20 cellular contexts compared by ENCODE assay signal in the genomic region with DNA sequence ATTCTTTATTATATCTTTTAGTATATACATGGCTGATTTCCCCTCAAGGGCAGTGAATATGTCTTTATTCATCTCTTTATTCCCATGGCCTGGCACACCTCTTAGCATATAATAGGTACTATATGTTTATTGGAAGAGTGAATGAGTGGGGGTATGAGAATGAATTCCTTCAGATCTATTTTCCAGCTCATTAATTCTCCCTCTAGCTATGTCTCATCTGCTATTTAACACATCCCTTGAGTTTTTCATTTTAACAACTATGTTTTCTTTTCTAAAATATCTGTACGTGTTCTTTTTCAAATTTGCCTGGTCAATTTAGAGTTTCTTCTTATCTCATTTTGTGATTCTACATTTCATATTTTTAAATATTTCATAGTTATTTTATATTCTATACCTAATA. TPM values are rescaled to one million over a fixed set of nuclear protein-coding genes. Genes with fewer than 3 reads are reported as not detected.
DNase-seq lines count a peak whose midpoint lies in the region; ATAC-seq, FAIRE-seq and TF ChIP-seq lines count a peak whose summit lies in the region.
"Had no signal": no experiment of that assay in that cellular context is flagged by ENCODE, and none has a peak within 500 bp of the region (broad histone marks: within the 10 kb centered on the region; RNA-seq: fewer than 3 reads in every experiment).

No MANE protein-coding gene starts in this region.

- TF ChIP-seq CTCF in left ventricle myocardium inferior (IDR thresholded peaks at IDR 0.05; ENCODE audit: borderline replicate concordance) (no peak), HEK293 (tag by site-specific recombination; IDR thresholded peaks at IDR 0.05) (no peak), Panc1 (IDR thresholded peaks at IDR 0.05) (no peak)

- peak overlapping the region; percentile 83 for H3K27ac ChIP-seq in left ventricle myocardium inferior (replicated peaks)
- H3K27ac ChIP-seq in HEK293 (ENCODE audit: extremely low read depth, low read depth, low read length) = no peak overlapping the region
- no peak overlapping the region for H3K27ac ChIP-seq in Panc1 (ENCODE audit: low read length)
- H3K27ac ChIP-seq: A549 had no signal

- in situ Hi-C loops in Panc1 (cut with HindIII; ENCODE audit: low pct_unique_long_range_greater_than_20kb, low sequenced_read_pairs) = no loop called here

- DNase-seq in left ventricle myocardium inferior (no peak), Right ventricle myocardium inferior (ENCODE audit: missing footprints) (no peak), Panc1 (ENCODE audit: low read depth, low spot score) (no peak), amygdala (lab: John Stamatoyannopoulos, UW) (no peak)
- DNase-seq: 8988T; C1 segment of cervical spinal cord; Calu3; CD4-positive, alpha-beta memory T cell; COR-L47; DMS53; DMS79 treated with DMSO at 0.1 percent for 48 hours; GF-D8; GOT3; HCEC 1CT had no signal

- FAIRE-seq in islet of Langerhans (lab: Jason Lieb, UNC) = peak; percentile 78
- FAIRE-seq: A549, GM12892 had no signal

- H3K36me3 ChIP-seq in left ventricle myocardium inferior (peaks cover 85% of the 10 kb centered on the region), HEK293 (ENCODE audit: control insufficient read depth in 2 of 2, insufficient read depth in 1 of 2, low read length in 2 of 2) (peaks cover 8 to 69% of the 10 kb centered on the region in 2 experiments), Panc1 (ENCODE audit: control insufficient read depth, insufficient read depth, low read length) (peaks cover 27% of the 10 kb centered on the region)

- H3K4me3 ChIP-seq in left ventricle myocardium inferior (no peak overlapping the region), HEK293 (ENCODE audit: low read depth, low read length) (no peak overlapping the region), Panc1 (ENCODE audit: low read depth in 2 of 2, low read length in 2 of 2) (no peak overlapping the region)
- H3K4me3 ChIP-seq: A549 had no signal

- TSS peak; percentile 18 for BruUV-seq in Panc1 (replicated peaks; lab: Mats Ljungman, UMichigan)

- POLR2A ChIA-PET in HEK293 (lab: Yijun Ruan, JAX) = no interaction called here
- POLR2A ChIA-PET in Panc1 (lab: Charles Lee) = no interaction called here

- intact Hi-C loops in left ventricle myocardium inferior (cut with micrococcal nuclease) = no loop called here
- intact Hi-C loops in Right ventricle myocardium inferior (cut with DNase I) = no loop called here
- intact Hi-C loops in Panc1 (cut with micrococcal nuclease; ENCODE audit: unreplicated experiment) = no loop called here

- CTCF ChIA-PET in HEK293 (lab: Yijun Ruan, JAX) = interaction anchor here (0.7 to 1.3 kb wide), 2 partner anchors 14 to 36 kb away, joined by 3 to 4 read pairs; a partner anchor contains a TSS
- CTCF ChIA-PET in Panc1 (lab: Charles Lee) = no interaction called here

- H3K27me3 ChIP-seq in left ventricle myocardium inferior (ENCODE audit: low read depth) (no peaks in the 10 kb centered on the region), Panc1 (ENCODE audit: control insufficient read depth, insufficient read depth, low read length) (no peaks in the 10 kb centered on the region)

- peaks cover 11% of the 10 kb centered on the region for H3K9me3 ChIP-seq in left ventricle myocardium inferior (replicated peaks)
- H3K9me3 ChIP-seq in HEK293 (ENCODE audit: control insufficient read depth, insufficient read depth, low read depth, low read length) = no peaks in the 10 kb centered on the region
- no peaks in the 10 kb centered on the region for H3K9me3 ChIP-seq in Panc1 (ENCODE audit: control insufficient read depth, insufficient read depth, low read depth, low read length)

- no peak for ATAC-seq in Right ventricle myocardium inferior
- no peak for ATAC-seq in Panc1
- no peak for ATAC-seq in HG03342 (IDR thresholded peaks at IDR 0.05; ENCODE audit: unreplicated experiment)
- ATAC-seq: A549 had no signal

- H3K4me1 ChIP-seq in left ventricle myocardium inferior (peaks cover 28% of the 10 kb centered on the region), HEK293 (ENCODE audit: control insufficient read depth, insufficient read depth, low read length) (no peaks in the 10 kb centered on the region), Panc1 (ENCODE audit: control insufficient read depth, insufficient read depth, low read length) (no peaks in the 10 kb centered on the region)
- H3K4me1 ChIP-seq: A549 had no signal

TF ChIP-seq in HEK293, 187 proteins besides CTCF, POLR2A, EP300 and RAD21:
- TF ChIP-seq ZNF677 (tag by site-specific recombination; IDR thresholded peaks at IDR 0.05) (no peak), ZNF660 (tag by site-specific recombination; IDR thresholded peaks at IDR 0.05) (peak; percentile 93)

RNA-seq across cellular contexts. Expression of a gene that starts 14.4 kb away (rescaled TPM):
- total RNA-seq in left ventricle myocardium inferior (31.9 TPM), Right ventricle myocardium inferior (27.9 TPM), Panc1 (2021; ENCODE audit: unreplicated experiment) (146 TPM)
- polyA plus RNA-seq in Panc1 (2012; ENCODE audit: insufficient read length) = 126 TPM

RNA-seq across cellular contexts. Expression of a gene that starts 17.3 kb away (rescaled TPM):
- total RNA-seq in left ventricle myocardium inferior = 10.4 TPM
- 10.7 TPM for total RNA-seq in Right ventricle myocardium inferior
- 2.3 TPM for total RNA-seq in Panc1 (2021; ENCODE audit: unreplicated experiment)
- polyA plus RNA-seq in Panc1 (2012; ENCODE audit: insufficient read length) = 3.5 TPM
- total RNA-seq: G401 had no signal
